In the genomic region with DNA sequence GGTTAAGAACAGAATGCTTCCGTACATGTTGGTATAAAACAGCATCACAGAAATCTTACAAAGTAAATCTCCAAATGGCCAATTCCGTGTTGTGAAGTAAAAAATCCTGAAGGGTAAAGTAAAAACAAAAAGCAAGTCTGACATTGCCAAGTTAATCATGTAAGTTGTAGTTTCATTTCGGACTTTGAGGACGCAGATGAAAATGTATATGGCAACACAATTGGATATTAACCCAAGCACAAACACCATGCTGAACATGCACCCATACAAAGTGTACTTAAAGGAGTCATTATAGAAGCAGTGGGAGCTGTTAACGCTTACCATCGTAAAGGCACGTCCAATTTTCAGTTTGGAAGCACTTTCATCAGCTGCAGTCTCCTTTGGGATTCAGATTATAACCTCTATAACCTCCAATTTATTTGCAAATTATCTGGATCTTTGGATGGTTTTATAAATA, we compare ENCODE assay signal across 8 cellular contexts. TPM values are rescaled to one million over a fixed set of nuclear protein-coding genes. Genes with fewer than 3 reads are reported as not detected.
DNase-seq lines count a peak whose midpoint lies in the region; ATAC-seq and TF ChIP-seq lines count a peak whose summit lies in the region.

No MANE protein-coding gene starts in this region.

- H3K36me3 ChIP-seq in ES-I3 (ENCODE audit: insufficient read depth, low read length) (no peaks in the 10 kb centered on the region; the same call in 1 of the 2 replicates), prostate gland (no peaks in the 10 kb centered on the region)

- no peaks in the 10 kb centered on the region for H3K9me3 Mint-ChIP-seq in activated CD4-positive, alpha-beta memory T cell treated with anti-CD3 and anti-CD28 coated beads for 36 hours

- H3K36me3 Mint-ChIP-seq in activated CD4-positive, alpha-beta memory T cell treated with anti-CD3 and anti-CD28 coated beads for 36 hours = peaks cover 12% of the 10 kb centered on the region

- CTCF ChIA-PET in activated CD4-positive, alpha-beta memory T cell treated with anti-CD3 and anti-CD28 coated beads for 36 hours (lab: Charles Lee) = interaction anchor here (0.6 to 1.0 kb wide), 3 partner anchors 150 to 317 kb away, joined by 3 read pairs; partner anchors contain the start of gene MED4

- H3K27me3 ChIP-seq in prostate gland (replicated peaks; ENCODE audit: insufficient read depth) = no peaks in the 10 kb centered on the region

- WGBS in prostate gland = 6% methylated on average over 7 of the region's 7 CpGs

- H3K4me1 Mint-ChIP-seq in activated CD4-positive, alpha-beta memory T cell treated with anti-CD3 and anti-CD28 coated beads for 36 hours (ENCODE audit: low read depth) = peaks cover 46% of the 10 kb centered on the region

- POLR2A ChIA-PET in activated CD4-positive, alpha-beta memory T cell treated with anti-CD3 and anti-CD28 coated beads for 36 hours (lab: Charles Lee) = interaction anchor here (0.8 to 1.0 kb wide), 3 partner anchors 9 to 375 kb away, joined by 4 to 5 read pairs (median 4); partner anchors contain the start of gene NUDT15

- TF ChIP-seq POLR2A in prostate gland (IDR thresholded peaks at IDR 0.05) = peak; percentile 11

- H3K4me1 ChIP-seq in ES-I3 (ENCODE audit: insufficient read depth, low read length) = peaks cover 3% of the 10 kb centered on the region; the same call in 1 of the 2 replicates
- no peaks in the 10 kb centered on the region for H3K4me1 ChIP-seq in prostate gland (replicated peaks)

- H3K4me3 Mint-ChIP-seq in activated CD4-positive, alpha-beta memory T cell treated with anti-CD3 and anti-CD28 coated beads for 36 hours = peak overlapping the region; percentile 94

- peak; percentile 31 for ATAC-seq in Right ventricle myocardium superior (ENCODE audit: poor library complexity)
- no peak for ATAC-seq in HG03378 (IDR thresholded peaks at IDR 0.05; ENCODE audit: unreplicated experiment)

- peak overlapping the region; percentile 70 for H3K9ac ChIP-seq in ES-I3 (ENCODE audit: low read depth, low read length)

- H3K4me3 ChIP-seq in prostate gland = peak overlapping the region; percentile 35 to 54

- peak overlapping the region; percentile 97 for H3K27ac Mint-ChIP-seq in activated CD4-positive, alpha-beta memory T cell treated with anti-CD3 and anti-CD28 coated beads for 36 hours

- H3K27ac ChIP-seq in prostate gland = peak overlapping the region; percentile 83 to 86

- DNase-seq in activated CD4-positive, alpha-beta memory T cell treated with anti-CD3 and anti-CD28 coated beads for 36 hours = no peak
- no peak for DNase-seq in Right ventricle myocardium superior
- DNase-seq in prostate gland (ENCODE audit: low spot score) = no peak
- DNase-seq in DMS53 (lab: John Stamatoyannopoulos, UW) = no peak
- no peak for DNase-seq in ecto neural progenitor cell (ENCODE audit: low spot score)
- no peak for DNase-seq in anterior cingulate cortex (lab: John Stamatoyannopoulos, UW)

- no peak for TF ChIP-seq CTCF in prostate gland (IDR thresholded peaks at IDR 0.05)

- no peaks in the 10 kb centered on the region for H3K27me3 Mint-ChIP-seq in activated CD4-positive, alpha-beta memory T cell treated with anti-CD3 and anti-CD28 coated beads for 36 hours

- intact Hi-C loops in activated CD4-positive, alpha-beta memory T cell treated with anti-CD3 and anti-CD28 coated beads for 36 hours (cut with micrococcal nuclease) = loop anchor here (2.0 to 5.0 kb wide), 2 partner anchors 35 to 79 kb away; no protein-coding TSS in a partner anchor
- intact Hi-C loops in Right ventricle myocardium superior (cut with DNase I) = no loop called here
- intact Hi-C loops in prostate gland (cut with DNase I) = loop anchor here (5.0 to 10.0 kb wide), 2 partner anchors 120 to 177 kb away; partner anchors contain the start of genes ITM2B and RCBTB2

- H3K9me3 ChIP-seq in ES-I3 (ENCODE audit: control insufficient read depth, insufficient read depth, low read length) (no peaks in the 10 kb centered on the region), prostate gland (no peaks in the 10 kb centered on the region)

RNA-seq across cellular contexts. Expression of gene LPAR6, which starts 0.8 kb away (rescaled TPM):
- total RNA-seq in activated CD4-positive, alpha-beta memory T cell treated with anti-CD3 and anti-CD28 coated beads for 36 hours = 1 to 10 TPM; 8.8 TPM
- 10.3 TPM for total RNA-seq in Right ventricle myocardium superior
- 10 to 100 TPM; 17.3 to 66.5 TPM for total RNA-seq in prostate gland
